8 cellular contexts compared by ENCODE assay signal in genomic region chr10:79022565-79023488, GRCh38. TPM values are rescaled to one million over a fixed set of nuclear protein-coding genes. Genes with fewer than 3 reads are reported as not detected.
DNase-seq lines count a peak whose midpoint lies in the region; ATAC-seq lines count a peak whose summit lies in the region.

No MANE protein-coding gene starts in this region.

- H3K27ac Mint-ChIP-seq in T-helper 17 cell = no peak overlapping the region

- H3K27me3 Mint-ChIP-seq in T-helper 17 cell = peaks cover 6% of the 10 kb centered on the region

- DNase-seq in NCI-H1417 (lab: John Stamatoyannopoulos, UW) (peak in 2 of 3 experiments; percentile 44 to 73), NCI-H1417 treated with DMSO at 0.1 percent for 48 hours (lab: John Stamatoyannopoulos, UW) (no peak), T-helper 17 cell (no peak), iPS-NIHi11 (ENCODE audit: low spot score) (peak; percentile 94), NCI-H748 treated with DMSO at 0.1 percent for 48 hours (lab: John Stamatoyannopoulos, UW) (no peak), LoVo (ENCODE audit: low spot score) (no peak)

- H3K9me3 ChIP-seq in T-helper 17 cell (ENCODE audit: control insufficient read depth, low read length, poor library complexity, severe bottlenecking) = peaks cover 3% of the 10 kb centered on the region

- H3K4me1 Mint-ChIP-seq in T-helper 17 cell = peaks cover 24% of the 10 kb centered on the region

- H3K4me3 Mint-ChIP-seq in T-helper 17 cell = peak overlapping the region; percentile 80

- peaks cover 5% of the 10 kb centered on the region for H3K36me3 Mint-ChIP-seq in T-helper 17 cell (ENCODE audit: low read depth)

- peak; percentile 55 for ATAC-seq in HG03280 (IDR thresholded peaks at IDR 0.05; ENCODE audit: unreplicated experiment)
- ATAC-seq in T-helper 17 cell = peak; percentile 46
- no peak for ATAC-seq in GM18909 (IDR thresholded peaks at IDR 0.05; ENCODE audit: poor library complexity, unreplicated experiment)

RNA-seq across cellular contexts. Expression of gene ZMIZ1, which starts 45.9 kb away (rescaled TPM):
- total RNA-seq in T-helper 17 cell = 10 to 100 TPM; 30.0 to 34.0 TPM

Comparison
In these comparisons a context has a peak if more than half of its experiments do, and no peak if none do; other contexts are left out.
1. DNase-seq: peak in NCI-H1417 (2 of 3) and iPS-NIHi11 (single experiment); none in NCI-H1417 treated with DMSO at 0.1 percent for 48 hours (single experiment), T-helper 17 cell (0 of 3), NCI-H748 treated with DMSO at 0.1 percent for 48 hours (single experiment) and LoVo (single experiment).